Comparison of ENCODE assay signal across 30 cellular contexts in the genomic region with DNA sequence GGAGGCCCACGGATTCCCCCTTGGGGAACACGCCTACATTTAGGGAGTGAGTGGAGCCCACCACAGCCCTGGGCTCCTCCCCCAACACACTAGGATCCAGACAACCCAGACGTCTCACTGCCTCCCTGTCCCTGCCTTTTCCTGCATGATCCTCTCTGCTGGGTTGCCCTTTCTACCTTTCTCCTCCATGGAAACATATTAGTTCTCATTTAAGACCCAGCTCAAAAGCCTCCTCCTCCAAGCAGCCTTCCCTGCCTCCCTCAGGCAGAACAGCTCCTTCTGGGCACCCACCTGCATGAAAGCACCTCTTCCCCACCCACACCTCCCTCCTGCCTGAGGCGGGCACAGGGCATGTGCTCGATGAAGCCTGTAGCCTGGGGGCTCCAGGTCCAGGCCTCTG. TPM values are rescaled to one million over a fixed set of nuclear protein-coding genes. Genes with fewer than 3 reads are reported as not detected.
DNase-seq lines count a peak whose midpoint lies in the region; TF ChIP-seq lines count a peak whose summit lies in the region.
"Had no signal": no experiment of that assay in that cellular context is flagged by ENCODE, and none has a peak within 500 bp of the region (broad histone marks: within the 10 kb centered on the region; RNA-seq: fewer than 3 reads in every experiment).

No MANE protein-coding gene starts in this region.

- peaks cover 12% of the 10 kb centered on the region for H3K4me1 Mint-ChIP-seq in activated naive CD4-positive, alpha-beta T cell treated with anti-CD3 and anti-CD28 coated beads for 36 hours (ENCODE audit: low read depth)

- H3K36me3 Mint-ChIP-seq in activated naive CD4-positive, alpha-beta T cell treated with anti-CD3 and anti-CD28 coated beads for 36 hours (ENCODE audit: low read depth): no peaks in the 10 kb centered on the region
- H3K36me3 Mint-ChIP-seq: activated CD8-positive, alpha-beta memory T cell treated with anti-CD3 and anti-CD28 coated beads, Interleukin-2, amount 10 ng/mL, durations not matched to agents 7 days and 5 days; activated naive CD4-positive, alpha-beta T cell treated with anti-CD3 and anti-CD28 coated beads, Interleukin-2, amount 50 U/mL, for 72 hours; immature natural killer cell; mesothelial cell of epicardium; naive thymus-derived CD8-positive, alpha-beta T cell had no signal

- H3K36me3 ChIP-seq in SJCRH30 (no peaks in the 10 kb centered on the region), osteoblast (ENCODE audit: insufficient read depth, low read length) (no peaks in the 10 kb centered on the region)
- H3K36me3 ChIP-seq: ovary, right atrium auricular region had no signal

- no peaks in the 10 kb centered on the region for H3K27me3 Mint-ChIP-seq in activated naive CD4-positive, alpha-beta T cell treated with anti-CD3 and anti-CD28 coated beads for 36 hours (ENCODE audit: low read depth)
- H3K27me3 Mint-ChIP-seq: activated CD8-positive, alpha-beta memory T cell treated with anti-CD3 and anti-CD28 coated beads, Interleukin-2, amount 10 ng/mL, durations not matched to agents 7 days and 5 days; naive thymus-derived CD8-positive, alpha-beta T cell; stimulated activated naive CD8-positive, alpha-beta T cell treated with anti-CD3 and anti-CD28 coated beads, Interleukin-15, Interleukin-2, amounts not matched to agents 100 ng/mL and 50 ng/mL, for 24 hours had no signal

- H3K79me2 ChIP-seq in osteoblast (ENCODE audit: insufficient read depth, low read length): no peaks in the 10 kb centered on the region
- H3K79me2 ChIP-seq: hepatocyte had no signal

- DNase-seq in ELF-1 (ENCODE audit: low read depth, low spot score): peak; percentile 36
- DNase-seq in SJCRH30: no peak
- peak; percentile 42 for DNase-seq in osteoblast (ENCODE audit: insufficient read length, low spot score, missing footprints)
- no peak for DNase-seq in A172 (ENCODE audit: low spot score)
- no peak for DNase-seq in activated naive CD4-positive, alpha-beta T cell treated with anti-CD3 and anti-CD28 coated beads for 36 hours
- no peak for DNase-seq in hepatic stellate cell (ENCODE audit: low spot score)
- DNase-seq: activated CD4-positive, alpha-beta T cell treated with anti-CD3 and anti-CD28 coated beads, Interleukin-2, amount 10 ng/mL, durations not matched to agents 7 days and 5 days; activated CD8-positive, alpha-beta memory T cell treated with anti-CD3 and anti-CD28 coated beads, Interleukin-2, amount 10 ng/mL, durations not matched to agents 7 days and 5 days; foreskin fibroblast; immature natural killer cell; MV-4-11; naive thymus-derived CD8-positive, alpha-beta T cell; NCI-H2171; NCI-H524 treated with DMSO at 0.1 percent for 48 hours; ovary; stimulated activated CD4-positive, alpha-beta T cell treated with anti-CD3 and anti-CD28 coated beads, Interleukin-12 subunit alpha, Interleukin-12 subunit beta, amount 100 ng/mL, for 4 hours; stimulated activated CD4-positive, alpha-beta T cell treated with anti-CD3 and anti-CD28 coated beads, Interleukin-4, amount 100 ng/mL, for 4 hours had no signal

- CTCF ChIA-PET in activated naive CD4-positive, alpha-beta T cell treated with anti-CD3 and anti-CD28 coated beads for 36 hours (lab: Charles Lee): interaction anchor here (0.6 kb wide), 1 partner anchor 74 kb away, joined by 3 read pairs; no protein-coding TSS in a partner anchor

- TF ChIP-seq CTCF in osteoblast (IDR thresholded peaks at IDR 0.05; ENCODE audit: extremely low read depth, low read depth, low read length): no peak

- H3K27ac Mint-ChIP-seq in activated naive CD4-positive, alpha-beta T cell treated with anti-CD3 and anti-CD28 coated beads for 36 hours: no peak overlapping the region
- H3K27ac Mint-ChIP-seq: activated CD4-positive, alpha-beta T cell treated with anti-CD3 and anti-CD28 coated beads, Interleukin-2, amount 10 ng/mL, durations not matched to agents 7 days and 5 days; activated CD8-positive, alpha-beta memory T cell treated with anti-CD3 and anti-CD28 coated beads, Interleukin-2, amount 10 ng/mL, durations not matched to agents 7 days and 5 days; activated naive CD4-positive, alpha-beta T cell treated with anti-CD3 and anti-CD28 coated beads, Interleukin-2, amount 50 U/mL, for 72 hours; activated T-helper 1 cell treated with anti-CD3 and anti-CD28 coated beads, Interleukin-12 subunit alpha, Interleukin-12 subunit beta, Interleukin-2, Interleukin-4 antibody, amounts not matched to agents 30 ng/mL and 10 ng/mL and 1 ng/mL, durations not matched to agents 14 hours and 24 hours and 36 hours; CD14-positive monocyte; mesothelial cell of epicardium; stimulated activated naive CD8-positive, alpha-beta T cell treated with anti-CD3 and anti-CD28 coated beads, Interleukin-15, Interleukin-2, amounts not matched to agents 100 ng/mL and 50 ng/mL, for 24 hours had no signal

- H3K4me2 ChIP-seq in osteoblast (ENCODE audit: insufficient read depth, low read length): no peak overlapping the region
- H3K4me2 ChIP-seq: hepatocyte, KMS-11 had no signal

- no peak overlapping the region for H2AFZ ChIP-seq in osteoblast (ENCODE audit: low read length)
- H2AFZ ChIP-seq: hepatocyte had no signal

- no peaks in the 10 kb centered on the region for H3K27me3 ChIP-seq in SJCRH30
- H3K27me3 ChIP-seq in osteoblast (ENCODE audit: insufficient read depth, low read length): no peaks in the 10 kb centered on the region
- H3K27me3 ChIP-seq: hepatocyte, ovary, right atrium auricular region had no signal

- no peak overlapping the region for H3K4me3 ChIP-seq in SJCRH30
- H3K4me3 ChIP-seq in osteoblast (ENCODE audit: insufficient read depth, low read length): no peak overlapping the region
- H3K4me3 ChIP-seq: hepatocyte, ovary, right atrium auricular region, SK-N-MC had no signal

- H3K4me3 Mint-ChIP-seq in activated naive CD4-positive, alpha-beta T cell treated with anti-CD3 and anti-CD28 coated beads for 36 hours: no peak overlapping the region
- H3K4me3 Mint-ChIP-seq: activated CD4-positive, alpha-beta T cell treated with anti-CD3 and anti-CD28 coated beads, Interleukin-2, amount 10 ng/mL, durations not matched to agents 7 days and 5 days; activated CD8-positive, alpha-beta memory T cell treated with anti-CD3 and anti-CD28 coated beads, Interleukin-2, amount 10 ng/mL, durations not matched to agents 7 days and 5 days; activated T-helper 1 cell treated with anti-CD3 and anti-CD28 coated beads, Interleukin-12 subunit alpha, Interleukin-12 subunit beta, Interleukin-2, Interleukin-4 antibody, amounts not matched to agents 30 ng/mL and 10 ng/mL and 1 ng/mL, durations not matched to agents 14 hours and 24 hours and 36 hours; CD14-positive monocyte; immature natural killer cell; mesothelial cell of epicardium; naive thymus-derived CD8-positive, alpha-beta T cell; stimulated activated naive CD8-positive, alpha-beta T cell treated with anti-CD3 and anti-CD28 coated beads, Interleukin-15, Interleukin-2, amounts not matched to agents 100 ng/mL and 50 ng/mL, for 24 hours had no signal

- H3K27ac ChIP-seq in SJCRH30 (peak overlapping the region; percentile 56; the same call in 1 of the 2 replicates), osteoblast (ENCODE audit: low read depth, low read length) (no peak overlapping the region)
- H3K27ac ChIP-seq: KMS-11, ovary, SK-N-MC, VCaP had no signal

- H3K9me3 ChIP-seq in SJCRH30 (replicated peaks): no peaks in the 10 kb centered on the region
- H3K9me3 ChIP-seq in osteoblast (ENCODE audit: low read depth, low read length): no peaks in the 10 kb centered on the region
- H3K9me3 ChIP-seq: ovary, right atrium auricular region had no signal

- no peaks in the 10 kb centered on the region for H4K20me1 ChIP-seq in osteoblast (ENCODE audit: insufficient read depth, low read length)

- H3K9me3 Mint-ChIP-seq in activated naive CD4-positive, alpha-beta T cell treated with anti-CD3 and anti-CD28 coated beads for 36 hours: no peaks in the 10 kb centered on the region
- H3K9me3 Mint-ChIP-seq: activated CD4-positive, alpha-beta T cell treated with anti-CD3 and anti-CD28 coated beads, Interleukin-2, amount 10 ng/mL, durations not matched to agents 7 days and 5 days; activated naive CD4-positive, alpha-beta T cell treated with anti-CD3 and anti-CD28 coated beads, Interleukin-2, amount 50 U/mL, for 72 hours; activated T-helper 1 cell treated with anti-CD3 and anti-CD28 coated beads, Interleukin-12 subunit alpha, Interleukin-12 subunit beta, Interleukin-2, Interleukin-4 antibody, amounts not matched to agents 30 ng/mL and 10 ng/mL and 1 ng/mL, durations not matched to agents 14 hours and 24 hours and 36 hours; mesothelial cell of epicardium; naive thymus-derived CD8-positive, alpha-beta T cell; stimulated activated naive CD8-positive, alpha-beta T cell treated with anti-CD3 and anti-CD28 coated beads, Interleukin-15, Interleukin-2, amounts not matched to agents 100 ng/mL and 50 ng/mL, for 24 hours had no signal

- H3K4me1 ChIP-seq in SJCRH30 (peaks cover 55% of the 10 kb centered on the region), osteoblast (ENCODE audit: insufficient read depth, low read length) (peaks cover 27% of the 10 kb centered on the region)

- intact Hi-C loops in activated naive CD4-positive, alpha-beta T cell treated with anti-CD3 and anti-CD28 coated beads for 36 hours (cut with micrococcal nuclease): no loop called here

RNA-seq across cellular contexts. Expression of gene COL8A2, which starts 10.7 kb away (rescaled TPM):
- total RNA-seq in SJCRH30 (2014; rRNA removed; shearing (Covaris generic)): 0.45 and 0.51 TPM in 2 replicates
- 12.7 and 15.2 TPM in 2 replicates for total RNA-seq in osteoblast
- 0.62 and 0.72 TPM in 2 replicates for total RNA-seq in A172 (2014; rRNA removed; shearing (Covaris generic))
- under 1 TPM in 1 of 2 experiments, not detected in 1; 0.07 TPM for total RNA-seq in activated naive CD4-positive, alpha-beta T cell treated with anti-CD3 and anti-CD28 coated beads for 36 hours
- total RNA-seq: activated CD4-positive, alpha-beta T cell treated with anti-CD3 and anti-CD28 coated beads, Interleukin-2, amount 10 ng/mL, durations not matched to agents 7 days and 5 days; activated CD8-positive, alpha-beta memory T cell treated with anti-CD3 and anti-CD28 coated beads, Interleukin-2, amount 10 ng/mL, durations not matched to agents 7 days and 5 days; T-helper 2 cell treated with Interferon-gamma antibody and Interleukin-4, amounts not matched to agents 100 ng/mL and 5 ng/mL, for 36 hours had no signal

RNA-seq across cellular contexts. Expression of gene ADPRS, which starts 25.7 kb away (rescaled TPM):
- total RNA-seq in SJCRH30 (2014; rRNA removed; shearing (Covaris generic)): 26.7 and 30.4 TPM in 2 replicates
- total RNA-seq in osteoblast: 20.6 and 24.2 TPM in 2 replicates
- total RNA-seq in A172 (2014; rRNA removed; shearing (Covaris generic)): 33.7 and 45.8 TPM in 2 replicates
- total RNA-seq in activated naive CD4-positive, alpha-beta T cell treated with anti-CD3 and anti-CD28 coated beads for 36 hours: 10 to 100 TPM; 23.2 to 24.6 TPM

RNA-seq across cellular contexts. Expression of gene TEKT2, which starts 30.5 kb away (rescaled TPM):
- total RNA-seq in SJCRH30 (2014; rRNA removed; shearing (Covaris generic)): 0.15 TPM in 1 of 2 replicates, not detected in the other
- total RNA-seq in osteoblast: 0.29 TPM in 1 of 2 replicates, not detected in the other
- not detected in 2 replicates for total RNA-seq in A172 (2014; rRNA removed; shearing (Covaris generic))
- not detected for total RNA-seq in activated naive CD4-positive, alpha-beta T cell treated with anti-CD3 and anti-CD28 coated beads for 36 hours
- total RNA-seq: activated CD4-positive, alpha-beta T cell treated with anti-CD3 and anti-CD28 coated beads, Interleukin-2, amount 10 ng/mL, durations not matched to agents 7 days and 5 days; activated CD8-positive, alpha-beta memory T cell treated with anti-CD3 and anti-CD28 coated beads, Interleukin-2, amount 10 ng/mL, durations not matched to agents 7 days and 5 days; H4; left lobe of liver; naive thymus-derived CD8-positive, alpha-beta T cell; T-helper 2 cell treated with Interferon-gamma antibody and Interleukin-4, amounts not matched to agents 100 ng/mL and 5 ng/mL, for 36 hours had no signal

RNA-seq across cellular contexts. Expression of gene TRAPPC3, which starts 34.9 kb away (rescaled TPM):
- 76.0 and 78.6 TPM in 2 replicates for total RNA-seq in SJCRH30 (2014; rRNA removed; shearing (Covaris generic))
- total RNA-seq in osteoblast: 93.4 and 111 TPM in 2 replicates
- total RNA-seq in A172 (2014; rRNA removed; shearing (Covaris generic)): 86.7 and 110 TPM in 2 replicates
- 10 to 100 TPM; 35.9 to 37.6 TPM for total RNA-seq in activated naive CD4-positive, alpha-beta T cell treated with anti-CD3 and anti-CD28 coated beads for 36 hours

RNA-seq across cellular contexts. Expression of gene MAP7D1, which starts 41.6 kb away (rescaled TPM):
- 91.2 and 96.2 TPM in 2 replicates for total RNA-seq in SJCRH30 (2014; rRNA removed; shearing (Covaris generic))
- total RNA-seq in osteoblast: 106 and 132 TPM in 2 replicates
- total RNA-seq in A172 (2014; rRNA removed; shearing (Covaris generic)): 91.2 and 136 TPM in 2 replicates
- total RNA-seq in activated naive CD4-positive, alpha-beta T cell treated with anti-CD3 and anti-CD28 coated beads for 36 hours: 100 to 1,000 TPM; 106 TPM

Comparison
In these comparisons a context has a peak if more than half of its experiments do, and no peak if none do; other contexts are left out.
1. DNase-seq: peak in ELF-1 (single experiment) and osteoblast (single experiment); none in SJCRH30 (0 of 2), A172 (single experiment), activated naive CD4-positive, alpha-beta T cell treated with anti-CD3 and anti-CD28 coated beads for 36 hours (single experiment) and hepatic stellate cell (single experiment).